12 cellular contexts compared by ENCODE assay signal in genomic region chr7:16649196-16649595, GRCh38. TPM values are rescaled to one million over a fixed set of nuclear protein-coding genes. Genes with fewer than 3 reads are reported as not detected.
A peak's percentile ranks its signal among the peaks of the same experiment; 100 is the strongest.
DNase-seq lines count a peak whose midpoint lies in the region; ATAC-seq and TF ChIP-seq lines count a peak whose summit lies in the region.
"Had no signal": no experiment of that assay in that cellular context is flagged by ENCODE, and none has a peak within 500 bp of the region (broad histone marks: within the 10 kb centered on the region; RNA-seq: fewer than 3 reads in every experiment).

No MANE protein-coding gene starts in this region.

- H3K9me3 ChIP-seq in heart right ventricle, result no peaks in the 10 kb centered on the region
- no peaks in the 10 kb centered on the region for H3K9me3 ChIP-seq in iPS-18a (ENCODE audit: control insufficient read depth, low read depth, low read length)
- H3K9me3 ChIP-seq in thyroid gland, result no peaks in the 10 kb centered on the region
- H3K9me3 ChIP-seq: ovary had no signal

- H3K9me3 Mint-ChIP-seq in activated T-helper 17 cell treated with anti-CD3 and anti-CD28 coated beads, Interleukin-2, amount 50 U/mL, for 72 hours, result no peaks in the 10 kb centered on the region

- peak overlapping the region in 8 of 10 donors; percentile 13 to 98 (median 92) for H3K27ac ChIP-seq in heart right ventricle
- peak overlapping the region; percentile 39 for H3K27ac ChIP-seq in iPS-18a (ENCODE audit: low read length)
- H3K27ac ChIP-seq in thyroid gland, result peak overlapping the region; percentile 65 to 97 (median 95)
- H3K27ac ChIP-seq in foreskin keratinocyte, result no peak overlapping the region
- peak overlapping the region in 2 of 59 donors; percentile 13 to 27 for H3K27ac ChIP-seq in dorsolateral prefrontal cortex
- H3K27ac ChIP-seq: ovary had no signal

- ATAC-seq in heart right ventricle (no peak), Right ventricle myocardium inferior (no peak), foreskin keratinocyte (no peak)
- ATAC-seq in activated T-helper 17 cell treated with anti-CD3 and anti-CD28 coated beads, Interleukin-2, amount 50 U/mL, for 72 hours (replicated peaks), result no peak

- H3K36me3 ChIP-seq in heart right ventricle (no peaks in the 10 kb centered on the region), iPS-18a (ENCODE audit: control insufficient read depth, low read depth, low read length) (no peaks in the 10 kb centered on the region), thyroid gland (no peaks in the 10 kb centered on the region)
- H3K36me3 ChIP-seq: ovary had no signal

- H3K9ac ChIP-seq in iPS-18a (ENCODE audit: low read length), result peak overlapping the region; percentile 22

- H3K4me3 ChIP-seq in heart right ventricle (no peak overlapping the region), iPS-18a (ENCODE audit: low read length) (peak overlapping the region; percentile 40), thyroid gland (replicated peaks in 1 of 3) (no peak overlapping the region), dorsolateral prefrontal cortex (peak overlapping the region in 23 of 59 donors; percentile 1 to 100 (median 92))
- H3K4me3 ChIP-seq: ovary had no signal

- WGBS in heart right ventricle, 2 donors, result 46 to 58% methylated on average over 1 of the region's 1 CpG
- WGBS in thyroid gland, 2 donors, result 21 to 35% methylated on average over 1 of the region's 1 CpG

- H3K36me3 Mint-ChIP-seq in activated T-helper 17 cell treated with anti-CD3 and anti-CD28 coated beads, Interleukin-2, amount 50 U/mL, for 72 hours (ENCODE audit: low read depth), result peaks cover 54% of the 10 kb centered on the region

- H3K27me3 Mint-ChIP-seq in activated T-helper 17 cell treated with anti-CD3 and anti-CD28 coated beads, Interleukin-2, amount 50 U/mL, for 72 hours, result no peaks in the 10 kb centered on the region

- H3K4me1 ChIP-seq in heart right ventricle (peaks cover 2 to 78% (median 68%) of the 10 kb centered on the region in 9 donors), iPS-18a (ENCODE audit: control insufficient read depth, low read depth, low read length) (peaks cover 26% of the 10 kb centered on the region), thyroid gland (peaks cover 58 to 61% of the 10 kb centered on the region in 2 donors), foreskin keratinocyte (peaks cover 29% of the 10 kb centered on the region)

- no peak for TF ChIP-seq CTCF in heart right ventricle (IDR thresholded peaks at IDR 0.05)
- TF ChIP-seq CTCF in thyroid gland (IDR thresholded peaks at IDR 0.05), result no peak
- TF ChIP-seq CTCF in foreskin keratinocyte (conservative IDR thresholded peaks at IDR 0.05), result no peak
- TF ChIP-seq CTCF in dorsolateral prefrontal cortex (IDR thresholded peaks at IDR 0.05 in 54 of 56, conservative IDR thresholded peaks at IDR 0.05 in 2 of 56; ENCODE audit: low read depth in 1 of 56, partially characterized antibody in 56 of 56), result no peak

- H3K27ac Mint-ChIP-seq in activated T-helper 17 cell treated with anti-CD3 and anti-CD28 coated beads, Interleukin-2, amount 50 U/mL, for 72 hours, result no peak overlapping the region

- H3K4me3 Mint-ChIP-seq in activated T-helper 17 cell treated with anti-CD3 and anti-CD28 coated beads, Interleukin-2, amount 50 U/mL, for 72 hours, result peak overlapping the region; percentile 85

- H3K27me3 ChIP-seq in heart right ventricle, result no peaks in the 10 kb centered on the region
- peaks cover 3% of the 10 kb centered on the region for H3K27me3 ChIP-seq in iPS-18a (ENCODE audit: control insufficient read depth, insufficient read depth, low read length)
- no peaks in the 10 kb centered on the region for H3K27me3 ChIP-seq in thyroid gland
- H3K27me3 ChIP-seq in foreskin keratinocyte, result no peaks in the 10 kb centered on the region
- no peaks in the 10 kb centered on the region for H3K27me3 ChIP-seq in dorsolateral prefrontal cortex
- H3K27me3 ChIP-seq: ovary had no signal

- no peak for DNase-seq in heart right ventricle
- DNase-seq in Right ventricle myocardium inferior (ENCODE audit: missing footprints), result no peak
- DNase-seq in thyroid gland, result peak; percentile 54 to 57
- no peak for DNase-seq in foreskin keratinocyte
- DNase-seq in pons (ENCODE audit: low spot score), result no peak
- no peak for DNase-seq in dorsolateral prefrontal cortex
- DNase-seq: central memory CD4-positive, alpha-beta T cell; NCI-H1436; ovary; T-helper 9 cell had no signal

- intact Hi-C loops in heart right ventricle (cut with DNase I), result loop anchor here in 3 of 10 donors (2.0 to 10.0 kb wide), 4 partner anchors 14 to 103 kb away; partner anchors contain the start of gene TSPAN13 (in 1 of the 3)
- intact Hi-C loops in Right ventricle myocardium inferior (cut with DNase I), result no loop called here
- intact Hi-C loops in thyroid gland (cut with DNase I), result loop anchor here (10.0 kb wide), 1 partner anchor 106 kb away; the partner anchor contains the start of gene TSPAN13
- intact Hi-C loops in dorsolateral prefrontal cortex (cut with DNase I), result loop anchor here in 1 of 2 donors (5.0 kb wide), 1 partner anchor 227 kb away; the partner anchor contains the start of gene CRPPA

- peak in 1 of 2 donors; percentile 52 for TF ChIP-seq POLR2A in thyroid gland (IDR thresholded peaks at IDR 0.05)

- H3K4me1 Mint-ChIP-seq in activated T-helper 17 cell treated with anti-CD3 and anti-CD28 coated beads, Interleukin-2, amount 50 U/mL, for 72 hours, result peaks cover 39% of the 10 kb centered on the region

RNA-seq across cellular contexts. Expression of gene BZW2, which starts 3.2 kb away (rescaled TPM):
- total RNA-seq in heart right ventricle (100 to 1,000 TPM; 231 to 470 (median 351) TPM), Right ventricle myocardium inferior (369 TPM), thyroid gland (10 to 100 TPM; 63.0 to 69.0 (median 66.8) TPM), foreskin keratinocyte (67.4 and 72.8 TPM in 2 replicates), dorsolateral prefrontal cortex (10 to 100 TPM; 10.3 to 36.8 (median 24.1) TPM)
- polyA plus RNA-seq in heart right ventricle (100 to 1,000 TPM; 147 to 177 TPM), foreskin keratinocyte (53.1 and 66.9 TPM in 2 replicates)
- 10 to 100 TPM; 40.4 to 94.2 TPM for total RNA-seq in activated T-helper 17 cell treated with anti-CD3 and anti-CD28 coated beads, Interleukin-2, amount 50 U/mL, for 72 hours

RNA-seq across cellular contexts. Expression of gene ANKMY2, which starts 3.6 kb away (rescaled TPM):
- total RNA-seq in heart right ventricle, result 10 to 100 TPM; 21.1 to 46.7 (median 35.8) TPM
- 10 to 100 TPM; 10.7 to 13.3 TPM for polyA plus RNA-seq in heart right ventricle
- total RNA-seq in Right ventricle myocardium inferior, result 21.9 TPM
- 10 to 100 TPM; 10.0 to 10.2 TPM for total RNA-seq in activated T-helper 17 cell treated with anti-CD3 and anti-CD28 coated beads, Interleukin-2, amount 50 U/mL, for 72 hours
- 10 to 100 TPM; 21.2 to 35.1 (median 23.9) TPM for total RNA-seq in thyroid gland
- total RNA-seq in foreskin keratinocyte, result 10.1 and 10.2 TPM in 2 replicates
- polyA plus RNA-seq in foreskin keratinocyte, result 5.3 and 5.4 TPM in 2 replicates
- total RNA-seq in dorsolateral prefrontal cortex, result 10 to 100 TPM; 19.4 to 57.2 (median 37.9) TPM

Comparison
In these comparisons a context has a peak if more than half of its experiments do, and no peak if none do; other contexts are left out.
1. DNase-seq: peak in thyroid gland (2 of 2); none in heart right ventricle (0 of 2), Right ventricle myocardium inferior (single experiment), foreskin keratinocyte (0 of 2), pons (single experiment) and dorsolateral prefrontal cortex (0 of 10).